ENCODE assay signal across 12 cellular contexts in the genomic region with DNA sequence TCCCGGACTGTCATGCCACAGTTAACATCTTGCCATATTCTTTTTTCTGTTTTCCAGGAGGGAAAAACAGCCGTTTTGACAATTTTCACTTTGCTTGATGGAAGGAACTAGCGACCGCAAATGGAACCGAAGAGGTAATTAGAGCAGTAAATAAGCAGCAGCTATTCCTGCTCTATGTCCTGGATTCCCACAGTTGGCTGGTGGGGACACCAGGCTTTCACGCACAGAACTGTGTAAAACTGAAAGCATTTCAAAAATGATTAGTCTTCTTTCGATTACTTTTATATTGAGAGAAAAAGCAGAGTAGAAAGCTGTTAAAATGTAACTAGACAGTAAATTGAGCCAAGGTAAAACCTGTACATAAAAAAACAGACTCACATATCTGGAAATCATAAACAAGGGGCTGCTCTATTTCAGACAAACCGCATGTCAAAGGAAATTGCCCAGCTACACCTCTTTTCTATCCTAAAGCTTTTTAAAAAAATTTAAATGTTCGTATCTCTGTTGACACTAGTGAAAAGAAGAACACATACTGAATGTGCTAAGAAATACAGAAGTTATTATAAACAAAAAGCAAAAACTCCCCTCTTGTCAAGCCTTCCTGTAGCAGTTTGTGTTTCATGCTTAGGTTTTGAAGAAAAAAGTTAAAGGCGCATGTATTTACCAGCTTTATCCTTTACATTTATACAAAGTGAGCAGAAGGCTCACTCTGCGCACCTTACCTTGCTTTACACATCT.
A peak's percentile ranks its signal among the peaks of the same experiment; 100 is the strongest.
DNase-seq lines count a peak whose midpoint lies in the region; ATAC-seq, FAIRE-seq and TF ChIP-seq lines count a peak whose summit lies in the region.
"Had no signal": no experiment of that assay in that cellular context is flagged by ENCODE, and none has a peak within 500 bp of the region (broad histone marks: within the 10 kb centered on the region; RNA-seq: fewer than 3 reads in every experiment).

No MANE protein-coding gene starts in this region.

- peaks cover 22% of the 10 kb centered on the region for H3K36me3 Mint-ChIP-seq in central memory CD8-positive, alpha-beta T cell (ENCODE audit: insufficient read depth)
- peaks cover 4 to 25% (median 6%) of the 10 kb centered on the region in 3 donors for H3K36me3 Mint-ChIP-seq in naive thymus-derived CD8-positive, alpha-beta T cell

- TF ChIP-seq POLR2A in HepG2 (IDR thresholded peaks at IDR 0.05; ENCODE audit: insufficient read depth in 1 of 2, low read depth in 2 of 2, low read length in 2 of 2), result no peak
- TF ChIP-seq POLR2A in uterus (IDR thresholded peaks at IDR 0.05), result no peak

- no peak overlapping the region for H3K4me2 ChIP-seq in HepG2 (ENCODE audit: low read depth, low read length)

- no peak for DNase-seq in HepG2 (ENCODE audit: low spot score)
- no peak for DNase-seq in central memory CD8-positive, alpha-beta T cell (ENCODE audit: low spot score in 2 of 2)
- DNase-seq in naive thymus-derived CD8-positive, alpha-beta T cell, result peak in 2 of 10 donors; percentile 9 to 48
- no peak for DNase-seq in uterus
- no peak for DNase-seq in central memory CD4-positive, alpha-beta T cell
- DNase-seq: effector memory CD8-positive, alpha-beta T cell; NCI-H146; stimulated activated CD4-positive, alpha-beta T cell treated with anti-CD3 and anti-CD28 coated beads, Interleukin-4, amount 100 ng/mL, for 4 hours; T1000 had no signal

- H3K4me3 Mint-ChIP-seq in central memory CD8-positive, alpha-beta T cell, result no peak overlapping the region
- peak overlapping the region; percentile 57 to 87 (median 74) for H3K4me3 Mint-ChIP-seq in naive thymus-derived CD8-positive, alpha-beta T cell

- TF ChIP-seq RAD21 in liver (IDR thresholded peaks at IDR 0.05) (no peak), HepG2 (CRISPR knock-in tag; IDR thresholded peaks at IDR 0.05) (no peak)

- intact Hi-C loops in HepG2 (cut with micrococcal nuclease; ENCODE audit: unreplicated experiment), result no loop called here
- intact Hi-C loops in uterus (cut with DNase I; ENCODE audit: low total_unique reads), result no loop called here

- POLR2A ChIA-PET in HepG2 (lab: Yijun Ruan, JAX), result no interaction called here
- POLR2A ChIA-PET in naive thymus-derived CD8-positive, alpha-beta T cell (lab: Charles Lee), result interaction anchor here (0.6 to 3.2 kb wide), 6 partner anchors 10 to 164 kb away, joined by 3 to 20 read pairs (median 6); no protein-coding TSS in a partner anchor

- H3K4me3 ChIP-seq in liver (ENCODE audit: low read depth in 1 of 3, low read length in 3 of 3) (peak overlapping the region in 1 of 3 donors; percentile 9), HepG2 (replicated peaks in 1 of 3; ENCODE audit: insufficient read depth in 1 of 3, low read depth in 2 of 3, low read length in 3 of 3) (no peak overlapping the region), uterus (no peak overlapping the region)

- no peaks in the 10 kb centered on the region for H3K9me3 Mint-ChIP-seq in central memory CD8-positive, alpha-beta T cell
- H3K9me3 Mint-ChIP-seq in naive thymus-derived CD8-positive, alpha-beta T cell, result no peaks in the 10 kb centered on the region
- H3K9me3 Mint-ChIP-seq: effector memory CD8-positive, alpha-beta T cell had no signal

- peak overlapping the region; percentile 73 for H3K27ac Mint-ChIP-seq in central memory CD8-positive, alpha-beta T cell (ENCODE audit: low read depth)
- peak overlapping the region; percentile 93 to 98 (median 96) for H3K27ac Mint-ChIP-seq in naive thymus-derived CD8-positive, alpha-beta T cell

- CTCF ChIA-PET in HepG2 (lab: Yijun Ruan, JAX; ENCODE audit: low intra/inter-chr PET ratio, low total read pairs), result no interaction called here

- no peaks in the 10 kb centered on the region for H3K27me3 ChIP-seq in liver (ENCODE audit: control insufficient read depth in 4 of 4, insufficient read depth in 4 of 4, low read length in 3 of 4)
- H3K27me3 ChIP-seq in HepG2 (ENCODE audit: control insufficient read depth in 1 of 2, insufficient read depth in 2 of 2, low read length in 2 of 2), result no peaks in the 10 kb centered on the region
- no peaks in the 10 kb centered on the region for H3K27me3 ChIP-seq in uterus

- H3K36me3 ChIP-seq in liver (ENCODE audit: control insufficient read depth in 4 of 4, insufficient read depth in 3 of 4, low read depth in 1 of 4, low read length in 3 of 4) (peaks cover 0 to 3% (median 0%) of the 10 kb centered on the region in 4 donors), HepG2 (replicated peaks in 1 of 2; ENCODE audit: control insufficient read depth in 1 of 2, insufficient read depth in 2 of 2, low read length in 2 of 2) (peaks cover 5 to 38% of the 10 kb centered on the region in 2 experiments; a peak in 4 of 5 replicates), uterus (no peaks in the 10 kb centered on the region)

- no peaks in the 10 kb centered on the region for H4K20me1 ChIP-seq in HepG2 (ENCODE audit: insufficient read depth, low read length)

- no peak for FAIRE-seq in HepG2 (lab: Jason Lieb, UNC)

- H3K27me3 Mint-ChIP-seq in central memory CD8-positive, alpha-beta T cell, result no peaks in the 10 kb centered on the region
- no peaks in the 10 kb centered on the region for H3K27me3 Mint-ChIP-seq in naive thymus-derived CD8-positive, alpha-beta T cell
- H3K27me3 Mint-ChIP-seq: effector memory CD8-positive, alpha-beta T cell had no signal

- TF ChIP-seq CTCF in liver (IDR thresholded peaks at IDR 0.05; ENCODE audit: low read depth, low read length, missing input control) (no peak), HepG2 (CRISPR knock-in tag; IDR thresholded peaks at IDR 0.05) (no peak), uterus (IDR thresholded peaks at IDR 0.05) (no peak)

- ATAC-seq in HepG2 (no peak), GM18870 (IDR thresholded peaks at IDR 0.05; ENCODE audit: unreplicated experiment) (no peak), HG03457 (IDR thresholded peaks at IDR 0.05; ENCODE audit: unreplicated experiment) (no peak)
- no peak for ATAC-seq in central memory CD8-positive, alpha-beta T cell (replicated peaks; ENCODE audit: extremely low read depth, poor library complexity, severe bottlenecking)
- ATAC-seq in naive thymus-derived CD8-positive, alpha-beta T cell, result peak; percentile 14 to 56

- WGBS in liver, result 41% methylated on average over 11 of the region's 11 CpGs
- 97% methylated on average over 11 of the region's 11 CpGs for WGBS in HepG2 (ENCODE audit: low lambda C conversion rate)

- H3K4me1 ChIP-seq in liver (ENCODE audit: control insufficient read depth in 4 of 4, insufficient read depth in 4 of 4, low read length in 3 of 4) (peaks cover 2 to 26% (median 19%) of the 10 kb centered on the region in 4 donors), HepG2 (ENCODE audit: insufficient read depth, low read length) (peaks cover 19% of the 10 kb centered on the region), uterus (peaks cover 20 to 24% of the 10 kb centered on the region in 2 donors)

- no peaks in the 10 kb centered on the region for H3K9me3 ChIP-seq in liver (ENCODE audit: control insufficient read depth in 4 of 4, low read length in 3 of 4)
- H3K9me3 ChIP-seq in HepG2 (ENCODE audit: low read length), result no peaks in the 10 kb centered on the region
- no peaks in the 10 kb centered on the region for H3K9me3 ChIP-seq in uterus

- in situ Hi-C loops in HepG2 (cut with HindIII; ENCODE audit: extremely low pct_ligation_motif_present, low pct_unique_long_range_greater_than_20kb), result no loop called here

- TF ChIP-seq EP300 in HepG2 (IDR thresholded peaks at IDR 0.05; ENCODE audit: low read depth in 2 of 2, low read length in 2 of 2) (no peak), HepG2 (CRISPR knock-in tag; IDR thresholded peaks at IDR 0.05; ENCODE audit: borderline replicate concordance) (no peak)

- H3K9ac ChIP-seq in liver (ENCODE audit: low read depth in 1 of 2, low read length in 2 of 2), result peak overlapping the region in 1 of 2 donors; percentile 49
- no peak overlapping the region for H3K9ac ChIP-seq in HepG2 (ENCODE audit: insufficient read depth, low read depth, low read length)

- H3K27ac ChIP-seq in liver (ENCODE audit: low read depth in 1 of 2, low read length in 2 of 2), result peak overlapping the region; percentile 25 to 74
- H3K27ac ChIP-seq in HepG2 (ENCODE audit: extremely low read length, insufficient read depth, low read length), result no peak overlapping the region
- peak overlapping the region; percentile 95 to 96 for H3K27ac ChIP-seq in uterus

- peaks cover 47% of the 10 kb centered on the region for H3K4me1 Mint-ChIP-seq in central memory CD8-positive, alpha-beta T cell
- peaks cover 46 to 95% (median 91%) of the 10 kb centered on the region in 4 donors for H3K4me1 Mint-ChIP-seq in naive thymus-derived CD8-positive, alpha-beta T cell

- BruUV-seq in HepG2 (replicated peaks; lab: Mats Ljungman, UMichigan), result no TSS peak

- H3K79me2 ChIP-seq in HepG2 (ENCODE audit: insufficient read depth, low read length), result no peaks in the 10 kb centered on the region

- H2AFZ ChIP-seq in HepG2 (ENCODE audit: low read length), result no peak overlapping the region

TF ChIP-seq in liver, 16 proteins besides CTCF, POLR2A, EP300 and RAD21 (continues in another document):
- TF ChIP-seq, protein P1, sequence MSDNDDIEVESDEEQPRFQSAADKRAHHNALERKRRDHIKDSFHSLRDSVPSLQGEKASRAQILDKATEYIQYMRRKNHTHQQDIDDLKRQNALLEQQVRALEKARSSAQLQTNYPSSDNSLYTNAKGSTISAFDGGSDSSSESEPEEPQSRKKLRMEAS (IDR thresholded peaks at IDR 0.05), result no peak

TF ChIP-seq in HepG2, 621 proteins besides CTCF, POLR2A, EP300 and RAD21:
- TF ChIP-seq ZNF83 (CRISPR knock-in tag; IDR thresholded peaks at IDR 0.05; ENCODE audit: borderline replicate concordance) (no peak), NFE2L1 (CRISPR knock-in tag; IDR thresholded peaks at IDR 0.05; ENCODE audit: borderline replicate concordance) (no peak)
- TF ChIP-seq, protein P2, sequence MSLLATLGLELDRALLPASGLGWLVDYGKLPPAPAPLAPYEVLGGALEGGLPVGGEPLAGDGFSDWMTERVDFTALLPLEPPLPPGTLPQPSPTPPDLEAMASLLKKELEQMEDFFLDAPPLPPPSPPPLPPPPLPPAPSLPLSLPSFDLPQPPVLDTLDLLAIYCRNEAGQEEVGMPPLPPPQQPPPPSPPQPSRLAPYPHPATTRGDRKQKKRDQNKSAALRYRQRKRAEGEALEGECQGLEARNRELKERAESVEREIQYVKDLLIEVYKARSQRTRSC (CRISPR knock-in tag; IDR thresholded peaks at IDR 0.05; ENCODE audit: low read depth), result no peak

Comparison
In these comparisons a context has a peak if more than half of its experiments do, and no peak if none do; other contexts are left out.
1. ATAC-seq: peak in naive thymus-derived CD8-positive, alpha-beta T cell (2 of 2); none in HepG2 (single experiment), central memory CD8-positive, alpha-beta T cell (single experiment), GM18870 (single experiment) and HG03457 (single experiment).